16 cellular contexts compared by ENCODE assay signal in the genomic region with DNA sequence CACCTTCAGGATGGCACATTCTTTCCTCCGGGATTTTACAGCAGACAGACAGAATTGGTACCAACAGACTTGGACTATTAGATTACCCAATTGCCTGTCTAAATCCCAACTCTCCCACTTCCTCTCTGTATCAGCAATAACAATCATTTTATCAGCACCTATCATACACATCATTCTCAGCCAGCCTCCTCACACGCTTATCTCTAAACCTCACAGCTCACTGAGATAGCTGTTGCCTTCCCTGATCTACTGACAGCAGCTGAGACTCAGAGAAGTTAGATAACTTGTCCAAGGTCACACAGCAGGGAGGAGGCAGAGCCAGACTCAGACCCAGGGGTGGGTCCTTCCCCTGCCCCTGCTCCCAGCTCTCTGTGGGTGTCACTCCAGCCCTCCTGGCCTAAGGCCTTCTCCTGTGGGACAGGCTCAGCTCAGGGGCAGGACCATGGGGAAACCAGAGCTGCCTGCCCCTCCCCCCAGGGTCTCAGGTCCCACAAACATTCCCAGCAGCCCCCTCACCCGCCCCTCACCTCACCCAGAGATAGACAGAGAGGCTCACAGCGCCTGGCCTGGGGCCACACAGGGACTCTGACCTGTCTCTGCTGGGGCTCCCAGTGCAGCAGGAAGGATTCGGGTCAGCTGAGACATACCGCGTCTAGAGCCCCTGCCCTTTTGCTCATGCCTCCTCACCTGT.
DNase-seq lines count a peak whose midpoint lies in the region; ATAC-seq, FAIRE-seq and TF ChIP-seq lines count a peak whose summit lies in the region.
"Had no signal": no experiment of that assay in that cellular context is flagged by ENCODE, and none has a peak within 500 bp of the region (broad histone marks: within the 10 kb centered on the region; RNA-seq: fewer than 3 reads in every experiment).

No MANE protein-coding gene starts in this region.

- ATAC-seq in PC-3 (no peak), SK-N-SH treated with all-trans-retinoic acid at 6 μM for 48 hours (no peak)
- no peak for ATAC-seq in activated CD4-positive, CD25-positive, alpha-beta regulatory T cell treated with anti-CD3 and anti-CD28 coated beads, Interleukin-2, amount 50 U/mL, for 24 hours
- ATAC-seq: A549 had no signal

- H2BK12ac ChIP-seq in H1 (ENCODE audit: low read depth, low read length) (no peak overlapping the region; the same call in 1 of the 2 replicates), neuronal stem cell (ENCODE audit: low read length) (no peak overlapping the region)

- no peak for TF ChIP-seq EP300 in H1 (IDR thresholded peaks at IDR 0.05; ENCODE audit: borderline replicate concordance in 1 of 2, low read depth in 2 of 2, low read length in 2 of 2)

- H3K14ac ChIP-seq in H1 (ENCODE audit: insufficient read length), result no peak overlapping the region
- no peak overlapping the region for H3K14ac ChIP-seq in neuronal stem cell (ENCODE audit: low read length)

- no peaks in the 10 kb centered on the region for H3K23me2 ChIP-seq in H1 (ENCODE audit: low read depth, low read length)

- TF ChIP-seq RAD21 in H1 (IDR thresholded peaks at IDR 0.05 in 1 of 2, conservative IDR thresholded peaks at IDR 0.05 in 1 of 2; ENCODE audit: low read depth in 2 of 2, low read length in 2 of 2), result no peak

- FAIRE-seq in H1 (lab: Jason Lieb, UNC), result no peak
- FAIRE-seq: A549, GM12892, GM18507 had no signal

- no peaks in the 10 kb centered on the region for H4K20me1 ChIP-seq in PC-3 (ENCODE audit: low read length)
- H4K20me1 ChIP-seq in H1 (replicated peaks in 1 of 2; ENCODE audit: control insufficient read depth in 1 of 2, insufficient read depth in 2 of 2, low read length in 2 of 2), result peaks cover 0 to 2% of the 10 kb centered on the region in 2 experiments

- H3K4ac ChIP-seq in H1 (replicated peaks; ENCODE audit: insufficient read length, low read depth, low read length) (no peak overlapping the region), neuronal stem cell (ENCODE audit: low read length) (no peak overlapping the region)

- H4K5ac ChIP-seq in H1 (ENCODE audit: insufficient read length, low read depth, low read length), result no peak overlapping the region

- H4K8ac ChIP-seq in H1 (ENCODE audit: extremely low read depth, insufficient read depth, low read length), result peak overlapping the region; percentile 0; the same call in 1 of the 2 replicates
- H4K8ac ChIP-seq in neuronal stem cell (ENCODE audit: low read depth, low read length), result no peak overlapping the region

- H3K27me3 ChIP-seq in PC-3 (ENCODE audit: low read length) (peaks cover under 1% of the 10 kb centered on the region; the same call in 1 of the 2 replicates), H1 (replicated peaks in 1 of 4; ENCODE audit: control insufficient read depth in 3 of 4, extremely low read depth in 1 of 4, insufficient read depth in 3 of 4, low read length in 3 of 4) (peaks cover 0 to 2% (median 0%) of the 10 kb centered on the region in 4 experiments; a peak in 1 of 7 replicates), neuronal stem cell (ENCODE audit: control insufficient read depth in 3 of 3, insufficient read depth in 3 of 3, low read depth in 1 of 3, low read length in 3 of 3) (peaks cover 0 to 12% (median 0%) of the 10 kb centered on the region in 3 experiments)

- H4K91ac ChIP-seq in H1 (replicated peaks; ENCODE audit: insufficient read length, low read length) (no peak overlapping the region), neuronal stem cell (ENCODE audit: low read depth, low read length, poor library complexity) (no peak overlapping the region)

- POLR2A ChIA-PET in PC-3 (lab: Charles Lee; ENCODE audit: unreplicated experiment), result no interaction called here
- POLR2A ChIA-PET in H1 (lab: Charles Lee; ENCODE audit: partially characterized antibody), result interaction anchor here (1.4 kb wide), 1 partner anchor 25 kb away, joined by 4 read pairs; no protein-coding TSS in a partner anchor

- BruUV-seq in PC-3 (replicated peaks; lab: Mats Ljungman, UMichigan), result no TSS peak

- no peak for TF ChIP-seq POLR2A in H1 (IDR thresholded peaks at IDR 0.05; ENCODE audit: control extremely low read depth in 1 of 2, low read depth in 2 of 2, low read length in 2 of 2)

- H3K4me3 ChIP-seq in PC-3 (ENCODE audit: low read length) (no peak overlapping the region), H1 (ENCODE audit: extremely low read depth in 1 of 4, insufficient read depth in 2 of 4, low read depth in 3 of 4, low read length in 4 of 4) (no peak overlapping the region), neuronal stem cell (ENCODE audit: low read length in 2 of 2) (no peak overlapping the region)
- H3K4me3 ChIP-seq: A549, SK-N-MC had no signal

- H3K18ac ChIP-seq in H1 (ENCODE audit: extremely low read depth, low read length) (peak overlapping the region; percentile 25; the same call in 1 of the 2 replicates), neuronal stem cell (ENCODE audit: low read length) (peak overlapping the region; percentile 66)

- H2AFZ ChIP-seq in PC-3 (ENCODE audit: low read length) (0 out of 2 replicates have a peak overlapping the region, but pooled peaks have one; percentile 62), H1 (ENCODE audit: low read length) (no peak overlapping the region), neuronal stem cell (ENCODE audit: low read length) (no peak overlapping the region)

- no peak overlapping the region for H3K23ac ChIP-seq in H1 (ENCODE audit: insufficient read length)
- H3K23ac ChIP-seq in neuronal stem cell (ENCODE audit: low read depth, low read length, poor library complexity), result no peak overlapping the region

- H3K36me3 ChIP-seq in PC-3 (ENCODE audit: low read depth, low read length), result no peaks in the 10 kb centered on the region
- H3K36me3 ChIP-seq in H1 (ENCODE audit: control insufficient read depth in 2 of 4, insufficient read depth in 4 of 4, low read length in 3 of 4), result no peaks in the 10 kb centered on the region
- H3K36me3 ChIP-seq in neuronal stem cell (replicated peaks in 1 of 2; ENCODE audit: control insufficient read depth in 2 of 2, insufficient read depth in 2 of 2, low read length in 2 of 2), result no peaks in the 10 kb centered on the region

- H2BK120ac ChIP-seq in H1 (replicated peaks; ENCODE audit: low read depth, low read length), result no peak overlapping the region
- no peak overlapping the region for H2BK120ac ChIP-seq in neuronal stem cell (ENCODE audit: low read depth, low read length)

- H3K79me1 ChIP-seq in H1 (ENCODE audit: low read depth, low read length), result no peaks in the 10 kb centered on the region
- no peaks in the 10 kb centered on the region for H3K79me1 ChIP-seq in neuronal stem cell (ENCODE audit: low read depth, low read length)

- peak; percentile 65 for DNase-seq in ELF-1 (ENCODE audit: low read depth, low spot score)
- DNase-seq in PC-3, result no peak
- no peak for DNase-seq in H1 (ENCODE audit: low read depth in 1 of 2, low spot score in 2 of 2)
- DNase-seq in neuronal stem cell (ENCODE audit: low spot score), result no peak
- DNase-seq in nucleus accumbens (lab: John Stamatoyannopoulos, UW), result no peak
- DNase-seq: CD4-positive, alpha-beta memory T cell; KG1; MV-4-11; NK-92 treated with Interleukin-12 subunit alpha and Interleukin-12 subunit beta, amount 100 ng/mL, for 24 hours; SHP77 had no signal

- H3K79me2 ChIP-seq in PC-3 (ENCODE audit: low read length), result no peaks in the 10 kb centered on the region
- no peaks in the 10 kb centered on the region for H3K79me2 ChIP-seq in H1 (ENCODE audit: control insufficient read depth in 1 of 2, insufficient read depth in 2 of 2, low read length in 2 of 2)

- TF ChIP-seq CTCF in PC-3 (conservative IDR thresholded peaks at IDR 0.05; ENCODE audit: low read depth, low read length) (no peak), H1 (IDR thresholded peaks at IDR 0.05; ENCODE audit: control extremely low read depth in 1 of 3, insufficient read depth in 1 of 3, low read depth in 1 of 3, low read length in 3 of 3) (no peak)

- H3F3A ChIP-seq in PC-3 (ENCODE audit: low read length, unreplicated experiment), result no peaks in the 10 kb centered on the region

- H2AK5ac ChIP-seq in H1 (ENCODE audit: low read depth, low read length) (no peak overlapping the region), neuronal stem cell (ENCODE audit: low read depth, low read length) (peak overlapping the region; percentile 54)

- H3K4me1 ChIP-seq in PC-3 (ENCODE audit: insufficient read depth, low read length) (peaks cover 16% of the 10 kb centered on the region), H1 (replicated peaks in 1 of 4; ENCODE audit: control insufficient read depth in 3 of 4, insufficient read depth in 4 of 4, low read length in 3 of 4) (peaks cover 6 to 23% (median 12%) of the 10 kb centered on the region in 4 experiments), neuronal stem cell (ENCODE audit: control insufficient read depth in 2 of 2, insufficient read depth in 1 of 2, low read depth in 1 of 2, low read length in 2 of 2) (peaks cover 0 to 19% of the 10 kb centered on the region in 2 donors)
- H3K4me1 ChIP-seq: A549 had no signal

- no peak overlapping the region for H2BK5ac ChIP-seq in H1 (ENCODE audit: low read depth, low read length)
- no peak overlapping the region for H2BK5ac ChIP-seq in neuronal stem cell (ENCODE audit: low read length)

- H3K9ac ChIP-seq in PC-3 (ENCODE audit: low read length), result no peak overlapping the region
- no peak overlapping the region for H3K9ac ChIP-seq in H1 (replicated peaks in 1 of 4; ENCODE audit: extremely low read depth in 1 of 4, low read depth in 3 of 4, low read length in 3 of 4)
- no peak overlapping the region for H3K9ac ChIP-seq in neuronal stem cell (ENCODE audit: low read depth, low read length, poor library complexity)

- intact Hi-C loops in PC-3 (cut with micrococcal nuclease), result no loop called here

- CTCF ChIA-PET in PC-3 (lab: Charles Lee) (interaction anchor here (0.6 kb wide), 1 partner anchor 150 kb away, joined by 3 read pairs; no protein-coding TSS in a partner anchor), H1 (lab: Charles Lee; ENCODE audit: partially characterized antibody) (interaction anchor here (0.6 to 5.2 kb wide), 23 partner anchors 9 to 504 kb away, joined by 3 to 120 read pairs (median 4); a partner anchor contains a TSS)

- peak overlapping the region; percentile 67; the same call in 1 of the 2 replicates for H2BK15ac ChIP-seq in H1 (ENCODE audit: low read length)
- peak overlapping the region; percentile 10 for H2BK15ac ChIP-seq in neuronal stem cell (ENCODE audit: low read length)

- H3K27ac ChIP-seq in PC-3 (ENCODE audit: low read length), result no peak overlapping the region
- H3K27ac ChIP-seq in H1 (ENCODE audit: low read depth, low read length), result no peak overlapping the region
- H3K27ac ChIP-seq in neuronal stem cell (replicated peaks; ENCODE audit: low read length), result no peak overlapping the region
- H3K27ac ChIP-seq: A549, SK-N-MC had no signal

- H3K9me3 ChIP-seq in PC-3 (ENCODE audit: low read length), result no peaks in the 10 kb centered on the region
- H3K9me3 ChIP-seq in H1 (ENCODE audit: insufficient read depth in 2 of 2, low read depth in 1 of 2, low read length in 1 of 2), result no peaks in the 10 kb centered on the region
- no peaks in the 10 kb centered on the region for H3K9me3 ChIP-seq in neuronal stem cell (replicated peaks in 1 of 2; ENCODE audit: control insufficient read depth in 2 of 2, insufficient read depth in 1 of 2, low read depth in 1 of 2, low read length in 2 of 2)
- H3K9me3 ChIP-seq: A549 had no signal

- H3K9me2 ChIP-seq in PC-3 (replicated peaks; ENCODE audit: low read length), result no peaks in the 10 kb centered on the region

- 72% methylated on average over 7 of the region's 7 CpGs; no CpG with 5 or more reads in 1 of the 2 experiments for WGBS in H1 (ENCODE audit: extremely low coverage in 1 of 2, insufficient coverage in 1 of 2, insufficient read length in 1 of 2, insufficient replicate concordance in 2 of 2, low coverage in 1 of 2, low lambda C conversion rate in 2 of 2, missing lambda C conversion rate in 1 of 2), 2 experiments
- WGBS in neuronal stem cell (ENCODE audit: extremely low coverage in 2 of 2, insufficient read length in 2 of 2, insufficient replicate concordance in 1 of 2), 2 donors, result no CpG with 5 or more reads among the region's 7 CpGs

- H3K56ac ChIP-seq in H1 (replicated peaks; ENCODE audit: insufficient read length, low read depth, low read length), result no peak overlapping the region

- peak overlapping the region; percentile 14; the same call in 1 of the 2 replicates for H3K4me2 ChIP-seq in PC-3 (ENCODE audit: low read length)
- no peak overlapping the region; a peak in 1 of 4 replicates for H3K4me2 ChIP-seq in H1 (ENCODE audit: insufficient read depth in 1 of 2, low read depth in 2 of 2, low read length in 2 of 2)
- no peak overlapping the region for H3K4me2 ChIP-seq in neuronal stem cell (ENCODE audit: insufficient read depth, low read length, poor library complexity, severe bottlenecking)
- H3K4me2 ChIP-seq: A549 had no signal

- H2BK20ac ChIP-seq in H1 (ENCODE audit: low read length), result no peak overlapping the region
